Comparison of ENCODE assay signal across 11 cellular contexts in genomic region chr1:15799928-15800835, GRCh38. TPM values are rescaled to one million over a fixed set of nuclear protein-coding genes. Genes with fewer than 3 reads are reported as not detected.
DNase-seq lines count a peak whose midpoint lies in the region; ATAC-seq and TF ChIP-seq lines count a peak whose summit lies in the region.
"Had no signal": no experiment of that assay in that cellular context is flagged by ENCODE, and none has a peak within 500 bp of the region (broad histone marks: within the 10 kb centered on the region; RNA-seq: fewer than 3 reads in every experiment).

No MANE protein-coding gene starts in this region.

- TF ChIP-seq CTCF in brain microvascular endothelial cell (IDR thresholded peaks at IDR 0.05; ENCODE audit: low read depth, low read length, missing control alignments) = no peak
- TF ChIP-seq CTCF in liver (IDR thresholded peaks at IDR 0.05; ENCODE audit: low read depth, low read length, missing input control) = no peak

- no peaks in the 10 kb centered on the region for H3K36me3 ChIP-seq in brain microvascular endothelial cell (replicated peaks)
- no peaks in the 10 kb centered on the region for H3K36me3 ChIP-seq in liver (ENCODE audit: control insufficient read depth in 4 of 4, insufficient read depth in 3 of 4, low read depth in 1 of 4, low read length in 3 of 4)

- in situ Hi-C loops in brain microvascular endothelial cell (cut with HindIII; ENCODE audit: low pct_ligation_motif_present, low sequenced_read_pairs) = no loop called here

- H3K27ac ChIP-seq in brain microvascular endothelial cell (peak overlapping the region; percentile 86), liver (ENCODE audit: low read depth in 1 of 2, low read length in 2 of 2) (peak overlapping the region; percentile 37 to 83)

- no peak overlapping the region for H3K9ac ChIP-seq in liver (ENCODE audit: low read depth in 1 of 2, low read length in 2 of 2)

- H3K4me1 ChIP-seq in liver (ENCODE audit: control insufficient read depth in 4 of 4, insufficient read depth in 4 of 4, low read length in 3 of 4) = peaks cover 9 to 14% (median 11%) of the 10 kb centered on the region in 4 donors

- H3K27me3 ChIP-seq in brain microvascular endothelial cell (replicated peaks) (no peaks in the 10 kb centered on the region), liver (ENCODE audit: control insufficient read depth in 4 of 4, insufficient read depth in 4 of 4, low read length in 3 of 4) (no peaks in the 10 kb centered on the region)

- no peak for DNase-seq in Right ventricle myocardium inferior (ENCODE audit: missing footprints)
- no peak for DNase-seq in cardiac septum (ENCODE audit: low spot score)
- peak; percentile 37 for DNase-seq in brain microvascular endothelial cell
- DNase-seq in NCI-H1694 treated with DMSO at 0.1 percent for 48 hours (lab: John Stamatoyannopoulos, UW) = no peak
- no peak for DNase-seq in DMS79 treated with DMSO at 0.1 percent for 48 hours (lab: John Stamatoyannopoulos, UW)
- DNase-seq in stimulated activated CD4-positive, alpha-beta T cell treated with anti-CD3 and anti-CD28 coated beads, Interleukin-4, amount 100 ng/mL, for 24 hours = no peak
- DNase-seq: CD4-positive, CD25-positive, alpha-beta regulatory T cell had no signal

- peak; percentile 38 for ATAC-seq in Right ventricle myocardium inferior
- ATAC-seq in HG03097 (IDR thresholded peaks at IDR 0.05; ENCODE audit: low FRiP score, unreplicated experiment) = no peak

- H3K4me3 ChIP-seq in brain microvascular endothelial cell (ENCODE audit: low read depth, low read length) = no peak overlapping the region
- H3K4me3 ChIP-seq in liver (ENCODE audit: low read depth in 1 of 3, low read length in 3 of 3) = peak overlapping the region in 1 of 3 donors; percentile 9

- intact Hi-C loops in Right ventricle myocardium inferior (cut with DNase I) = no loop called here
- intact Hi-C loops in cardiac septum (cut with DNase I) = loop anchor here (5.0 kb wide), 1 partner anchor 252 kb away; no protein-coding TSS in a partner anchor

- 54% methylated on average over 22 of the region's 22 CpGs for WGBS in liver

- TF ChIP-seq RAD21 in liver (IDR thresholded peaks at IDR 0.05) = peak in 1 of 2 donors; percentile 28

- no peaks in the 10 kb centered on the region for H3K9me3 ChIP-seq in liver (ENCODE audit: control insufficient read depth in 4 of 4, low read length in 3 of 4)

TF ChIP-seq in liver, 16 proteins besides CTCF, POLR2A, EP300 and RAD21:
- TF ChIP-seq EGR1 (IDR thresholded peaks at IDR 0.05; ENCODE audit: low read depth in 2 of 2) = no peak
- peak; percentile 88 to 89 for TF ChIP-seq HNF4A (conservative IDR thresholded peaks at IDR 0.05)
- TF ChIP-seq NR2F2 (IDR thresholded peaks at IDR 0.05) = peak; percentile 68
- no peak for TF ChIP-seq YY1 (IDR thresholded peaks at IDR 0.05)
- no peak for TF ChIP-seq TAF1 (conservative IDR thresholded peaks at IDR 0.05)
- TF ChIP-seq REST (IDR thresholded peaks at IDR 0.05) = no peak
- peak; percentile 82 for TF ChIP-seq HNF4G (IDR thresholded peaks at IDR 0.05)
- TF ChIP-seq, protein P1, sequence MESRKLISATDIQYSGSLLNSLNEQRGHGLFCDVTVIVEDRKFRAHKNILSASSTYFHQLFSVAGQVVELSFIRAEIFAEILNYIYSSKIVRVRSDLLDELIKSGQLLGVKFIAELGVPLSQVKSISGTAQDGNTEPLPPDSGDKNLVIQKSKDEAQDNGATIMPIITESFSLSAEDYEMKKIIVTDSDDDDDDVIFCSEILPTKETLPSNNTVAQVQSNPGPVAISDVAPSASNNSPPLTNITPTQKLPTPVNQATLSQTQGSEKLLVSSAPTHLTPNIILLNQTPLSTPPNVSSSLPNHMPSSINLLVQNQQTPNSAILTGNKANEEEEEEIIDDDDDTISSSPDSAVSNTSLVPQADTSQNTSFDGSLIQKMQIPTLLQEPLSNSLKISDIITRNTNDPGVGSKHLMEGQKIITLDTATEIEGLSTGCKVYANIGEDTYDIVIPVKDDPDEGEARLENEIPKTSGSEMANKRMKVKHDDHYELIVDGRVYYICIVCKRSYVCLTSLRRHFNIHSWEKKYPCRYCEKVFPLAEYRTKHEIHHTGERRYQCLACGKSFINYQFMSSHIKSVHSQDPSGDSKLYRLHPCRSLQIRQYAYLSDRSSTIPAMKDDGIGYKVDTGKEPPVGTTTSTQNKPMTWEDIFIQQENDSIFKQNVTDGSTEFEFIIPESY (IDR thresholded peaks at IDR 0.05) = no peak
- TF ChIP-seq, protein P2, sequence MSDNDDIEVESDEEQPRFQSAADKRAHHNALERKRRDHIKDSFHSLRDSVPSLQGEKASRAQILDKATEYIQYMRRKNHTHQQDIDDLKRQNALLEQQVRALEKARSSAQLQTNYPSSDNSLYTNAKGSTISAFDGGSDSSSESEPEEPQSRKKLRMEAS (IDR thresholded peaks at IDR 0.05) = no peak
- peak; percentile 93 to 96 for TF ChIP-seq JUND (IDR thresholded peaks at IDR 0.05)
- peak; percentile 57 to 69 for TF ChIP-seq RXRA (IDR thresholded peaks at IDR 0.05)
- no peak for TF ChIP-seq GABPA (IDR thresholded peaks at IDR 0.05 in 1 of 2, conservative IDR thresholded peaks at IDR 0.05 in 1 of 2)
- TF ChIP-seq FOXA1 (IDR thresholded peaks at IDR 0.05) = no peak
- TF ChIP-seq SP1 (IDR thresholded peaks at IDR 0.05) = peak; percentile 78
- TF ChIP-seq, protein P3, sequence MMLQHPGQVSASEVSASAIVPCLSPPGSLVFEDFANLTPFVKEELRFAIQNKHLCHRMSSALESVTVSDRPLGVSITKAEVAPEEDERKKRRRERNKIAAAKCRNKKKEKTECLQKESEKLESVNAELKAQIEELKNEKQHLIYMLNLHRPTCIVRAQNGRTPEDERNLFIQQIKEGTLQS (IDR thresholded peaks at IDR 0.05) = peak; percentile 94
- peak; percentile 31 for TF ChIP-seq FOXA2 (IDR thresholded peaks at IDR 0.05)

RNA-seq across cellular contexts. Expression of gene UQCRHL, which starts 7.3 kb away (rescaled TPM):
- total RNA-seq in Right ventricle myocardium inferior (6.2 TPM), cardiac septum (4.9 TPM), liver (1 to 10 TPM in 1 of 2 donors, under 1 TPM in 1; 0.84 to 2.9 TPM)
- polyA plus RNA-seq in liver = 1 to 10 TPM in 1 of 2 donors, under 1 TPM in 1; 0.50 to 1.9 TPM

RNA-seq across cellular contexts. Expression of gene FBLIM1, which starts 41.6 kb away (rescaled TPM):
- total RNA-seq in Right ventricle myocardium inferior (97.6 TPM), cardiac septum (40.6 TPM), liver (1 to 10 TPM; 3.6 to 6.4 TPM)
- 1 to 10 TPM; 3.6 to 3.8 TPM for polyA plus RNA-seq in liver
- total RNA-seq: CD4-positive, CD25-positive, alpha-beta regulatory T cell; T-helper 1 cell treated with Interleukin-12 subunit alpha and Interleukin-12 subunit beta and Interleukin-4 antibody, amounts not matched to agents 30 ng/mL and 1 ng/mL, for 36 hours had no signal

RNA-seq across cellular contexts. Expression of gene SPEN, which starts 47.3 kb away (rescaled TPM):
- total RNA-seq in Right ventricle myocardium inferior (21.4 TPM), cardiac septum (37.8 TPM), liver (10 to 100 TPM; 17.9 to 29.4 TPM)
- 10 to 100 TPM in 1 of 2 donors, 1 to 10 TPM in 1; 7.4 to 12.4 TPM for polyA plus RNA-seq in liver

RNA-seq across cellular contexts. Expression of gene TMEM82, which starts 57.9 kb away (rescaled TPM):
- total RNA-seq in Right ventricle myocardium inferior (not detected), cardiac septum (not detected), liver (1 to 10 TPM; 5.6 to 5.8 TPM)
- polyA plus RNA-seq in liver = 10 to 100 TPM; 20.9 to 26.3 TPM
- total RNA-seq: CD4-positive, CD25-positive, alpha-beta regulatory T cell; T-helper 1 cell treated with Interleukin-12 subunit alpha and Interleukin-12 subunit beta and Interleukin-4 antibody, amounts not matched to agents 30 ng/mL and 1 ng/mL, for 36 hours had no signal
- polyA plus RNA-seq: CD4-positive, CD25-positive, alpha-beta regulatory T cell; neural cell had no signal
